Comparison of ENCODE assay signal across 7 cellular contexts in the genomic region with DNA sequence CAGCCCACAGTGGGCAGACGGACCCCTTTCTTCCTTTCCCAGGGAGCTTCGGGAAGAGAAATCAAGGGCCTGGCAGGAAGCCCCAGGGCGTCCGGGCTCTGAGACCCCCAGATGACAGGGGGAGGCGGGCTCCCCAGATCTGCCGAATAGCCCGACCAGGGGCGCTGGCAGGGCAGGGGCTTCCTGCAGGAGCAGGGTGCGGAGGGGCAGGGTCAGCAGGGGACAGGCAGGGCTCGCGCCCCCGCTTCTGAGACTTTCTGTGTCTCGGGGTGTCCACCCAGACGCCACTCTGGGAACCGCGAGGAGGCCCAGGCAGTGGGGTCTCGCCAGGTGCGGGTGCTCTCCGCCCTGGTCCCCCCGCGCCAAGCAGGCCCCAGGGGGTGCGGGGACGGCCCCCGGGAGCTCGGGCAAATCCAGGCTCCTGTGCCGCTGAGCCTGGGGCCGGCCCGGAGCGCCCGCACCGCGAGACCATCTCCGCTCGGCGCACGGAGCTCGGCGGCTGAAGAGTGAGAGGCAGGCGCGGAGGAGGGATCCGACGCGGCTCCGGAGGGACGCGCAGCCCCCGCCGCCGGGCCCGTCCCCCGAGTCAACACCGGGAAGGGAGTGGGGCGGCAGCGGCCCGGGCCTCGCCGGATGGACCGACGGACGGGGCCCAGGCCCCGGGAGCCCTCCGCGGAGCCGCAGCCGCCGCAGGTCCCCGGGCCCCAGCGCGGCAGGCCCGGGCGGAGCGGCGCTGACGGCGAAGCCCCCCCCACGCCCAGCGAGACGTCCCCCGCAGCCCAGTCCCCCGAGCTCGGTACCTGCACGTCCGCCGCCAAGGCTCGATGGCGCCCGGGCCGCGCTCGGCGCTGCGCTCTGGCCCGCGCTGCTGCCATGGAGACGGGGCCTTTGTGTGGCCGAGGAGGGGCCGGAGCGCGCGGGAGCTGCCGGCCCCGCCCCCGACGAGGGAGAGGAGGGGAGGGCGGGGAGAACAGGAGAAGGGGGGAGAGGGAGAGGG. TPM values are rescaled to one million over a fixed set of nuclear protein-coding genes. Genes with fewer than 3 reads are reported as not detected.
DNase-seq lines count a peak whose midpoint lies in the region; ATAC-seq lines count a peak whose summit lies in the region.

A gene with protein sequence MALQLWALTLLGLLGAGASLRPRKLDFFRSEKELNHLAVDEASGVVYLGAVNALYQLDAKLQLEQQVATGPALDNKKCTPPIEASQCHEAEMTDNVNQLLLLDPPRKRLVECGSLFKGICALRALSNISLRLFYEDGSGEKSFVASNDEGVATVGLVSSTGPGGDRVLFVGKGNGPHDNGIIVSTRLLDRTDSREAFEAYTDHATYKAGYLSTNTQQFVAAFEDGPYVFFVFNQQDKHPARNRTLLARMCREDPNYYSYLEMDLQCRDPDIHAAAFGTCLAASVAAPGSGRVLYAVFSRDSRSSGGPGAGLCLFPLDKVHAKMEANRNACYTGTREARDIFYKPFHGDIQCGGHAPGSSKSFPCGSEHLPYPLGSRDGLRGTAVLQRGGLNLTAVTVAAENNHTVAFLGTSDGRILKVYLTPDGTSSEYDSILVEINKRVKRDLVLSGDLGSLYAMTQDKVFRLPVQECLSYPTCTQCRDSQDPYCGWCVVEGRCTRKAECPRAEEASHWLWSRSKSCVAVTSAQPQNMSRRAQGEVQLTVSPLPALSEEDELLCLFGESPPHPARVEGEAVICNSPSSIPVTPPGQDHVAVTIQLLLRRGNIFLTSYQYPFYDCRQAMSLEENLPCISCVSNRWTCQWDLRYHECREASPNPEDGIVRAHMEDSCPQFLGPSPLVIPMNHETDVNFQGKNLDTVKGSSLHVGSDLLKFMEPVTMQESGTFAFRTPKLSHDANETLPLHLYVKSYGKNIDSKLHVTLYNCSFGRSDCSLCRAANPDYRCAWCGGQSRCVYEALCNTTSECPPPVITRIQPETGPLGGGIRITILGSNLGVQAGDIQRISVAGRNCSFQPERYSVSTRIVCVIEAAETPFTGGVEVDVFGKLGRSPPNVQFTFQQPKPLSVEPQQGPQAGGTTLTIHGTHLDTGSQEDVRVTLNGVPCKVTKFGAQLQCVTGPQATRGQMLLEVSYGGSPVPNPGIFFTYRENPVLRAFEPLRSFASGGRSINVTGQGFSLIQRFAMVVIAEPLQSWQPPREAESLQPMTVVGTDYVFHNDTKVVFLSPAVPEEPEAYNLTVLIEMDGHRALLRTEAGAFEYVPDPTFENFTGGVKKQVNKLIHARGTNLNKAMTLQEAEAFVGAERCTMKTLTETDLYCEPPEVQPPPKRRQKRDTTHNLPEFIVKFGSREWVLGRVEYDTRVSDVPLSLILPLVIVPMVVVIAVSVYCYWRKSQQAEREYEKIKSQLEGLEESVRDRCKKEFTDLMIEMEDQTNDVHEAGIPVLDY (N-terminal part only) (minus strand): TSS at position 894 of the 997 bp plus-strand sequence. CDS start 17,062 bp downstream, outside the sequence.

- H3K18ac ChIP-seq in neuronal stem cell (ENCODE audit: low read length), result peak within 1 kb of the TSS; percentile 98

- peak within 1 kb of the TSS; percentile 99 for H3K4ac ChIP-seq in neuronal stem cell (ENCODE audit: low read length)

- H2BK12ac ChIP-seq in neuronal stem cell (ENCODE audit: low read length), result peak within 1 kb of the TSS; percentile 99

- H3K27ac ChIP-seq in neuronal stem cell (replicated peaks; ENCODE audit: low read length), result peak within 1 kb of the TSS; percentile 81

- H2BK120ac ChIP-seq in neuronal stem cell (ENCODE audit: low read depth, low read length), result peak within 1 kb of the TSS; percentile 97

- no CpG with 5 or more reads among the region's 105 CpGs for WGBS in neuronal stem cell (ENCODE audit: extremely low coverage in 2 of 2, insufficient read length in 2 of 2, insufficient replicate concordance in 1 of 2), 2 donors

- ATAC-seq in activated naive CD8-positive, alpha-beta T cell treated with anti-CD3 and anti-CD28 coated beads, Interleukin-2, amount 50 U/mL, for 24 hours, result peak; percentile 27
- ATAC-seq in GM18517 (IDR thresholded peaks at IDR 0.05; ENCODE audit: unreplicated experiment), result no peak

- H3K36me3 Mint-ChIP-seq in activated naive CD8-positive, alpha-beta T cell treated with anti-CD3 and anti-CD28 coated beads, Interleukin-2, amount 50 U/mL, for 24 hours (ENCODE audit: low read depth), result no peaks in the 10 kb centered on the region

- H2AFZ ChIP-seq in neuronal stem cell (ENCODE audit: low read length), result peak within 1 kb of the TSS; percentile 75

- peaks cover 6% of the 10 kb centered on the region for H3K27me3 Mint-ChIP-seq in activated naive CD8-positive, alpha-beta T cell treated with anti-CD3 and anti-CD28 coated beads, Interleukin-2, amount 50 U/mL, for 24 hours

- H3K9me3 ChIP-seq in neuronal stem cell (replicated peaks in 1 of 2; ENCODE audit: control insufficient read depth in 2 of 2, insufficient read depth in 1 of 2, low read depth in 1 of 2, low read length in 2 of 2), result no peaks in the 10 kb centered on the region

- no peaks in the 10 kb centered on the region for H3K27me3 ChIP-seq in neuronal stem cell (ENCODE audit: control insufficient read depth in 3 of 3, insufficient read depth in 3 of 3, low read depth in 1 of 3, low read length in 3 of 3)

- peak within 1 kb of the TSS; percentile 96 for H3K9ac ChIP-seq in neuronal stem cell (ENCODE audit: low read depth, low read length, poor library complexity)

- H3K36me3 ChIP-seq in neuronal stem cell (replicated peaks in 1 of 2; ENCODE audit: control insufficient read depth in 2 of 2, insufficient read depth in 2 of 2, low read length in 2 of 2), result peaks cover 5 to 37% of the 10 kb centered on the region in 2 donors

- peak within 1 kb of the TSS; percentile 75 for H3K4me3 ChIP-seq in GM08714 (ENCODE audit: low read length)
- H3K4me3 ChIP-seq in neuronal stem cell (ENCODE audit: low read length in 2 of 2), result peak within 1 kb of the TSS; percentile 95 to 97

- peak within 1 kb of the TSS; percentile 97 for H2BK5ac ChIP-seq in neuronal stem cell (ENCODE audit: low read length)

- H3K4me3 Mint-ChIP-seq in activated naive CD8-positive, alpha-beta T cell treated with anti-CD3 and anti-CD28 coated beads, Interleukin-2, amount 50 U/mL, for 24 hours, result no peak within 1 kb of the TSS

- peaks cover 15% of the 10 kb centered on the region for H3K4me1 Mint-ChIP-seq in activated naive CD8-positive, alpha-beta T cell treated with anti-CD3 and anti-CD28 coated beads, Interleukin-2, amount 50 U/mL, for 24 hours

- H3K27ac Mint-ChIP-seq in activated naive CD8-positive, alpha-beta T cell treated with anti-CD3 and anti-CD28 coated beads, Interleukin-2, amount 50 U/mL, for 24 hours, result no peak within 1 kb of the TSS

- H3K23ac ChIP-seq in neuronal stem cell (ENCODE audit: low read depth, low read length, poor library complexity), result peak within 1 kb of the TSS; percentile 91

- peak within 1 kb of the TSS; percentile 97 for H3K14ac ChIP-seq in neuronal stem cell (ENCODE audit: low read length)

- DNase-seq in HT-29 (ENCODE audit: low spot score), result peak; percentile 68
- peak; percentile 76 for DNase-seq in NOMO-1 treated with dmso at 0.1 percent for 144 hours (lab: John Stamatoyannopoulos, UW; ENCODE audit: unreplicated experiment)
- DNase-seq in activated naive CD8-positive, alpha-beta T cell treated with anti-CD3 and anti-CD28 coated beads, Interleukin-2, amount 50 U/mL, for 24 hours, result peak; percentile 53
- peak; percentile 45 to 91 (median 82) for DNase-seq in head of caudate nucleus
- peak; percentile 82 for DNase-seq in neuronal stem cell (ENCODE audit: low spot score)

- H3K4me1 ChIP-seq in neuronal stem cell (ENCODE audit: control insufficient read depth in 2 of 2, insufficient read depth in 1 of 2, low read depth in 1 of 2, low read length in 2 of 2), result peaks cover 44% of the 10 kb centered on the region in 2 donors

- no peaks in the 10 kb centered on the region for H3K9me3 Mint-ChIP-seq in activated naive CD8-positive, alpha-beta T cell treated with anti-CD3 and anti-CD28 coated beads, Interleukin-2, amount 50 U/mL, for 24 hours

- peaks cover 35% of the 10 kb centered on the region for H3K79me1 ChIP-seq in neuronal stem cell (ENCODE audit: low read depth, low read length)

- intact Hi-C loops in head of caudate nucleus (cut with DNase I), result no loop called here

- H4K8ac ChIP-seq in neuronal stem cell (ENCODE audit: low read depth, low read length), result peak within 1 kb of the TSS; percentile 65

- H2AK5ac ChIP-seq in neuronal stem cell (ENCODE audit: low read depth, low read length), result peak within 1 kb of the TSS; percentile 100

- H2BK15ac ChIP-seq in neuronal stem cell (ENCODE audit: low read length), result peak within 1 kb of the TSS; percentile 100

- peak within 1 kb of the TSS; percentile 53 for H4K91ac ChIP-seq in neuronal stem cell (ENCODE audit: low read depth, low read length, poor library complexity)

- peak within 1 kb of the TSS; percentile 89 for H3K4me2 ChIP-seq in neuronal stem cell (ENCODE audit: insufficient read depth, low read length, poor library complexity, severe bottlenecking)

RNA-seq across cellular contexts. Expression of the gene that starts here (rescaled TPM):
- total RNA-seq in HT-29 (2014; rRNA removed; shearing (Covaris generic)), result 247 and 252 TPM in 2 replicates
- polyA plus RNA-seq in neuronal stem cell (2013, experiment 1 of 2), result 71.0 TPM
- polyA plus RNA-seq in neuronal stem cell (2013, experiment 2 of 2), result 69.8 TPM
